ENCODE assay signal across 8 cellular contexts in the genomic region with DNA sequence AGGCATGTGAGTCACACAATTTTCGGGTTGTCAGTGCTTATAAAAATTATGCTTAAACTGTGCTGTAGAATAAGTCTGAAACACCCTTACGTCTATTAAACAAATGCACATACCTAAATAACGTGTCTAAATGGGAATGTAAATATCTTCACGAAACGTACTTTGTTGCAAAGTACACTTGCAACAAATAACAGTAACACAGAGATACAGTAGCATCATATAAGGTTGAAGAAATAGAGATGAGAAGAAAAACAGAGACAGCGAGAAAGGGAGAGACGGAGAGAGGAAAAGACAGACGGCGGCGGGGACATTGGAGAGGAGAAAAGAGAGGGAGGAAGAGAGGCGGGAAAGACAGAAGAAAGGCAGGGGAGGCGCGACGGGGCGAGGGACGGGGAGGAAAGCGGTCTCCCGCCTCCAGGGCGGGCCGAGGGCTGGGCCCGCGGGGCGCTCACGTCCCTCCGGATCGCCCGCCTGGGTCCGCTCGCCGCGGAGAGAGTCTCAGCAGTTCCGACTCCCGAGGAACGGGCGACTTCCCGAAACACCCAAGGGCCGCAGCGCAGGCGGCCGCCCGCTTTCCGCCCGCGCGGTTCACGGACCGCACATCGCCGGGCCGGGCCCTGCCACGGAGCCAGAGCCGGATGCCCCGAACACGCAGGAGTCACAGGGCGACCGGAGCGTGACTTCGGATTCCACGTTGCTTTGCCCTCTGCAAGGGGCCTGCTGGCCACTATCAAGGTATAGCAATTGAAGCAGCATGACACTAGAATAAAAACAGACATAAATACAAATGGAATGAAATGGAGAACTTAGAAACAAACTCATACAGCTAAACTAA.
DNase-seq lines count a peak whose midpoint lies in the region; ATAC-seq, FAIRE-seq and TF ChIP-seq lines count a peak whose summit lies in the region.

No MANE protein-coding gene starts in this region.

- H3K4me2 ChIP-seq in HepG2 (ENCODE audit: low read depth, low read length), result no peak overlapping the region

- intact Hi-C loops in right lobe of liver (cut with DNase I) (no loop called here), HepG2 (cut with micrococcal nuclease; ENCODE audit: unreplicated experiment) (no loop called here), vagina (cut with DNase I) (no loop called here)

- H3K9me3 ChIP-seq in right lobe of liver, result no peaks in the 10 kb centered on the region
- no peaks in the 10 kb centered on the region for H3K9me3 ChIP-seq in HepG2 (ENCODE audit: low read length)
- no peaks in the 10 kb centered on the region for H3K9me3 ChIP-seq in vagina
- no peaks in the 10 kb centered on the region for H3K9me3 ChIP-seq in tibial nerve

- H3K27ac Mint-ChIP-seq in endothelial cell (ENCODE audit: unreplicated experiment), result no peak overlapping the region
- H3K27ac Mint-ChIP-seq in memory B cell, result no peak overlapping the region

- 7% methylated on average over 30 of the region's 59 CpGs for WGBS in right lobe of liver (ENCODE audit: insufficient coverage, low coverage, low lambda C conversion rate, missing lambda C conversion rate)
- WGBS in HepG2 (ENCODE audit: low lambda C conversion rate), result 51% methylated on average over 36 of the region's 59 CpGs
- 5 to 7% methylated on average over 45 to 51 of the region's 59 CpGs for WGBS in tibial nerve, 2 donors

- H3K9me3 Mint-ChIP-seq in endothelial cell (ENCODE audit: unreplicated experiment) (no peaks in the 10 kb centered on the region), memory B cell (peaks cover 12% of the 10 kb centered on the region)

- H4K20me1 ChIP-seq in HepG2 (ENCODE audit: insufficient read depth, low read length), result no peaks in the 10 kb centered on the region

- in situ Hi-C loops in HepG2 (cut with HindIII; ENCODE audit: extremely low pct_ligation_motif_present, low pct_unique_long_range_greater_than_20kb), result no loop called here

- no peak for TF ChIP-seq CTCF in right lobe of liver (IDR thresholded peaks at IDR 0.05)
- no peak for TF ChIP-seq CTCF in HepG2 (CRISPR knock-in tag; IDR thresholded peaks at IDR 0.05)
- no peak for TF ChIP-seq CTCF in endothelial cell (IDR thresholded peaks at IDR 0.05; ENCODE audit: unreplicated experiment)
- TF ChIP-seq CTCF in vagina (IDR thresholded peaks at IDR 0.05), result no peak
- TF ChIP-seq CTCF in tibial nerve (IDR thresholded peaks at IDR 0.05), result no peak

- H3K36me3 Mint-ChIP-seq in endothelial cell (ENCODE audit: low read depth, unreplicated experiment) (no peaks in the 10 kb centered on the region), memory B cell (peaks cover 6% of the 10 kb centered on the region)

- H3K79me2 ChIP-seq in HepG2 (ENCODE audit: insufficient read depth, low read length), result no peaks in the 10 kb centered on the region

- H3K4me1 Mint-ChIP-seq in endothelial cell (ENCODE audit: unreplicated experiment) (no peaks in the 10 kb centered on the region), memory B cell (peaks cover 3% of the 10 kb centered on the region)

- DNase-seq in right lobe of liver (peak in 2 of 3 donors; percentile 51 to 62), HepG2 (ENCODE audit: low spot score) (no peak), endothelial cell (ENCODE audit: low spot score) (peak; percentile 22), memory B cell (ENCODE audit: low spot score in 2 of 2) (no peak), vagina (ENCODE audit: extremely low spot score in 2 of 2) (no peak), NCI-H345 treated with DMSO at 0.1 percent for 48 hours (lab: John Stamatoyannopoulos, UW; ENCODE audit: unreplicated experiment) (no peak), NCI-H2107 treated with DMSO at 0.1 percent for 48 hours (lab: John Stamatoyannopoulos, UW; ENCODE audit: unreplicated experiment) (no peak), tibial nerve (ENCODE audit: low spot score in 2 of 2) (no peak)

- no TSS peak for BruUV-seq in HepG2 (replicated peaks; lab: Mats Ljungman, UMichigan)

- FAIRE-seq in HepG2 (lab: Jason Lieb, UNC), result no peak

- H3K9ac ChIP-seq in HepG2 (ENCODE audit: insufficient read depth, low read depth, low read length), result no peak overlapping the region

- H3K4me1 ChIP-seq in right lobe of liver, result no peaks in the 10 kb centered on the region
- no peaks in the 10 kb centered on the region for H3K4me1 ChIP-seq in HepG2 (ENCODE audit: insufficient read depth, low read length)
- no peaks in the 10 kb centered on the region for H3K4me1 ChIP-seq in vagina
- peaks cover 0 to 10% (median 0%) of the 10 kb centered on the region in 4 donors for H3K4me1 ChIP-seq in tibial nerve

- peaks cover 7% of the 10 kb centered on the region for H3K27me3 Mint-ChIP-seq in endothelial cell (ENCODE audit: unreplicated experiment)
- peaks cover 29% of the 10 kb centered on the region for H3K27me3 Mint-ChIP-seq in memory B cell

- no peak for TF ChIP-seq EP300 in HepG2 (IDR thresholded peaks at IDR 0.05; ENCODE audit: low read depth in 2 of 2, low read length in 2 of 2)
- no peak for TF ChIP-seq EP300 in HepG2 (CRISPR knock-in tag; IDR thresholded peaks at IDR 0.05; ENCODE audit: borderline replicate concordance)
- no peak for TF ChIP-seq EP300 in tibial nerve (IDR thresholded peaks at IDR 0.05)

- H3K27ac ChIP-seq in right lobe of liver (no peak overlapping the region), HepG2 (ENCODE audit: extremely low read length, insufficient read depth, low read length) (no peak overlapping the region), vagina (no peak overlapping the region), tibial nerve (no peak overlapping the region)

- no peak for TF ChIP-seq RAD21 in HepG2 (CRISPR knock-in tag; IDR thresholded peaks at IDR 0.05)

- peaks cover 0 to 6% of the 10 kb centered on the region in 2 donors for H3K27me3 ChIP-seq in right lobe of liver
- peaks cover 0 to 26% of the 10 kb centered on the region in 2 experiments; a peak in 1 of 5 replicates for H3K27me3 ChIP-seq in HepG2 (ENCODE audit: control insufficient read depth in 1 of 2, insufficient read depth in 2 of 2, low read length in 2 of 2)
- peaks cover 8% of the 10 kb centered on the region for H3K27me3 ChIP-seq in vagina
- peaks cover 0 to 74% of the 10 kb centered on the region in 2 donors for H3K27me3 ChIP-seq in tibial nerve

- H3K36me3 ChIP-seq in right lobe of liver (no peaks in the 10 kb centered on the region), HepG2 (replicated peaks in 1 of 2; ENCODE audit: control insufficient read depth in 1 of 2, insufficient read depth in 2 of 2, low read length in 2 of 2) (no peaks in the 10 kb centered on the region), vagina (no peaks in the 10 kb centered on the region), tibial nerve (no peaks in the 10 kb centered on the region)

- POLR2A ChIA-PET in HepG2 (lab: Yijun Ruan, JAX), result no interaction called here

- no peak overlapping the region for H2AFZ ChIP-seq in HepG2 (ENCODE audit: low read length)

- CTCF ChIA-PET in HepG2 (lab: Yijun Ruan, JAX; ENCODE audit: low intra/inter-chr PET ratio, low total read pairs), result no interaction called here

- H3K4me3 Mint-ChIP-seq in endothelial cell (ENCODE audit: unreplicated experiment), result peak overlapping the region; percentile 47
- peak overlapping the region; percentile 59 for H3K4me3 Mint-ChIP-seq in memory B cell

- TF ChIP-seq POLR2A in right lobe of liver (IDR thresholded peaks at IDR 0.05), result no peak
- TF ChIP-seq POLR2A in HepG2 (IDR thresholded peaks at IDR 0.05; ENCODE audit: insufficient read depth in 1 of 2, low read depth in 2 of 2, low read length in 2 of 2), result no peak
- TF ChIP-seq POLR2A in vagina (IDR thresholded peaks at IDR 0.05), result no peak
- no peak for TF ChIP-seq POLR2A in tibial nerve (IDR thresholded peaks at IDR 0.05)

- H3K4me3 ChIP-seq in right lobe of liver, result peak overlapping the region in 2 of 3 donors; percentile 8 to 14
- H3K4me3 ChIP-seq in HepG2 (replicated peaks in 1 of 3; ENCODE audit: insufficient read depth in 1 of 3, low read depth in 2 of 3, low read length in 3 of 3), result no peak overlapping the region
- H3K4me3 ChIP-seq in vagina, result peak overlapping the region; percentile 15 to 22
- H3K4me3 ChIP-seq in tibial nerve, result peak overlapping the region in 2 of 4 donors; percentile 6 to 13

- ATAC-seq in right lobe of liver, result peak; percentile 33 to 78 (median 72)
- no peak for ATAC-seq in HepG2
- no peak for ATAC-seq in memory B cell (ENCODE audit: low read depth)

TF ChIP-seq in HepG2, 621 proteins besides CTCF, POLR2A, EP300 and RAD21:
- TF ChIP-seq POLR2AphosphoS2 (IDR thresholded peaks at IDR 0.05; ENCODE audit: low read depth, low read length) (no peak), ATAD3A (CRISPR knock-in tag; IDR thresholded peaks at IDR 0.05) (no peak), PTBP1 (IDR thresholded peaks at IDR 0.05; ENCODE audit: low read depth, low read length, poor library complexity, severe bottlenecking) (no peak)

Comparison
In these comparisons a context has a peak if more than half of its experiments do, and no peak if none do; other contexts are left out.
1. ATAC-seq: peak in right lobe of liver (4 of 4); none in HepG2 (single experiment) and memory B cell (single experiment).
2. DNase-seq: peak in right lobe of liver (2 of 3) and endothelial cell (single experiment); none in HepG2 (single experiment), memory B cell (0 of 2), vagina (0 of 2), NCI-H345 treated with DMSO at 0.1 percent for 48 hours (single experiment), NCI-H2107 treated with DMSO at 0.1 percent for 48 hours (single experiment) and tibial nerve (0 of 2).
3. H3K4me3 ChIP-seq: peak in right lobe of liver (2 of 3) and vagina (2 of 2); none in HepG2 (0 of 3).